Comparison of ENCODE assay signal across 15 cellular contexts in the genomic region with DNA sequence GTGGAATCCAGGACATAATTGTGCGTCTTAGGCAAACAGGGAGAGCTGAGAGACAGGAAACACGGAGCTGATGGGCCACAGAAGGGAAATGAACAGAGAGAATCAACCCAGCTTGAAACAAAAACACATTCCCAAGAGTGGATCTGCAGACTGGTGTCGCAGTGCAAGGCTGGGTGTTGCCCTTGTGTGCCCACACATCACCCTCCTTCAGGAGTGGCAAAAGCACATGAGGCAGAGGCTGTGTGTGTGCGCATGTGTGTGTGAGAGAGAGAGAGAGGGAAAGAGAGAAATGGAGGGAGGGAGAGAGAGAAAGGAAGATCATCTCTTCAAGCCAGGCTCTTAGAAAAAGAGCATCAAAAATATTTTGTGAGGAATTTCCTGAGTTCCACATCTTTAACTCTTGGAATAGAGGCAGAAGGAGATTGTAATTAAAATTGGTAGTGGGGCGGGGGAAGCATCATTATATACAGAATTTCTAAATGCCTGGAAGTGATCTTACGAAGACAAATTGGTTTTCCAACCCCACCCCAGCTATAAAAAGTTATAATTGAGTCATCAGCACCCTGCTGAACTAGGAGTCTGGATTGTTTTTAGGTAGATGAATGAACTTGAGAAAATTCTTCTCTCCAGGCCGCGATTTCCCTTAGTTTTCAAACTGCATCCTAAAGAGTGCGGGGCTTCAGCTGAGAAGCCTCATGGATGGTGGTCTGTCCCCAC.
DNase-seq lines count a peak whose midpoint lies in the region; TF ChIP-seq lines count a peak whose summit lies in the region.
"Had no signal": no experiment of that assay in that cellular context is flagged by ENCODE, and none has a peak within 500 bp of the region (broad histone marks: within the 10 kb centered on the region; RNA-seq: fewer than 3 reads in every experiment).

No MANE protein-coding gene starts in this region.

- peak overlapping the region in 1 of 3 experiments; percentile 16; a peak in 1 of 7 replicates for H3K27ac Mint-ChIP-seq in H9
- no peak overlapping the region for H3K27ac Mint-ChIP-seq in activated T-helper 2 cell treated with anti-CD3 and anti-CD28 coated beads, Interferon-gamma antibody, Interleukin-2, Interleukin-4, amounts not matched to agents 10 μg/mL and 5 μg/mL and 100 μg/mL, durations not matched to agents 14 hours and 24 hours and 36 hours
- H3K27ac Mint-ChIP-seq: CD4-positive, alpha-beta memory T cell had no signal

- TF ChIP-seq EP300 in Ishikawa (IDR thresholded peaks at IDR 0.05; ENCODE audit: borderline replicate concordance) = peak; percentile 90

- TF ChIP-seq CTCF in H9 (conservative IDR thresholded peaks at IDR 0.05) = no peak

- H4K5ac ChIP-seq in H9 (ENCODE audit: insufficient read length, low read depth, low read length) = no peak overlapping the region

- H3K4ac ChIP-seq in H9 (ENCODE audit: low read depth, low read length) = no peak overlapping the region

- no peaks in the 10 kb centered on the region for H3K27me3 ChIP-seq in H9 (ENCODE audit: insufficient read depth, low read length)

- no peak overlapping the region for H3K23ac ChIP-seq in H9 (ENCODE audit: insufficient read length, low read depth, low read length)

- no peak for TF ChIP-seq RAD21 in Ishikawa (IDR thresholded peaks at IDR 0.05; ENCODE audit: low read depth)

- WGBS in H9 (ENCODE audit: extremely low coverage, insufficient read length, low lambda C conversion rate) = no CpG with 5 or more reads among the region's 9 CpGs

- peak overlapping the region; percentile 33; the same call in 1 of the 2 replicates for H3K14ac ChIP-seq in H9 (ENCODE audit: insufficient read depth, low read length)

- H3K79me1 ChIP-seq in H9 (ENCODE audit: insufficient read depth, low read depth, low read length, poor library complexity, severe bottlenecking) = no peaks in the 10 kb centered on the region

- no peak overlapping the region for H3T11ph ChIP-seq in H9 (ENCODE audit: low read length)

- no peak overlapping the region for H3K27ac ChIP-seq in H9 (ENCODE audit: insufficient read length, low read depth, low read length)
- H3K27ac ChIP-seq: GM23248 had no signal

- H3K4me1 Mint-ChIP-seq in H9 = peaks cover 9 to 15% of the 10 kb centered on the region in 2 experiments
- H3K4me1 Mint-ChIP-seq in activated T-helper 2 cell treated with anti-CD3 and anti-CD28 coated beads, Interferon-gamma antibody, Interleukin-2, Interleukin-4, amounts not matched to agents 10 μg/mL and 5 μg/mL and 100 μg/mL, durations not matched to agents 14 hours and 24 hours and 36 hours (ENCODE audit: low read depth) = no peaks in the 10 kb centered on the region

- H3K9me3 ChIP-seq in H9 (ENCODE audit: control insufficient read depth, low read depth, low read length) = no peaks in the 10 kb centered on the region

- no peak overlapping the region for H3K56ac ChIP-seq in H9 (ENCODE audit: insufficient read length, low read depth, low read length)

- H2AK5ac ChIP-seq in H9 (ENCODE audit: insufficient read length, low read length) = no peak overlapping the region

- no peak overlapping the region for H3K18ac ChIP-seq in H9 (ENCODE audit: insufficient read length, low read depth, low read length)

- H3K4me3 Mint-ChIP-seq in H9 = no peak overlapping the region
- no peak overlapping the region for H3K4me3 Mint-ChIP-seq in activated T-helper 2 cell treated with anti-CD3 and anti-CD28 coated beads, Interferon-gamma antibody, Interleukin-2, Interleukin-4, amounts not matched to agents 10 μg/mL and 5 μg/mL and 100 μg/mL, durations not matched to agents 14 hours and 24 hours and 36 hours (ENCODE audit: low read depth)
- H3K4me3 Mint-ChIP-seq: CD4-positive, alpha-beta memory T cell had no signal

- no peak overlapping the region for H2BK5ac ChIP-seq in H9 (ENCODE audit: insufficient read length, low read length)

- no peak overlapping the region for H4K91ac ChIP-seq in H9 (ENCODE audit: insufficient read length, low read depth, low read length)

- DNase-seq in H9 = no peak
- peak; percentile 30 to 87 (median 67) for DNase-seq in head of caudate nucleus
- no peak for DNase-seq in NCI-H2029 (lab: John Stamatoyannopoulos, UW)
- no peak for DNase-seq in activated CD4-positive, alpha-beta T cell treated with anti-CD3 and anti-CD28 coated beads, Interleukin-2, amount 50 U/mL, for 4 hours
- DNase-seq in activated T-helper 2 cell treated with anti-CD3 and anti-CD28 coated beads, Interferon-gamma antibody, Interleukin-2, Interleukin-4, amounts not matched to agents 10 μg/mL and 5 μg/mL and 100 μg/mL, durations not matched to agents 14 hours and 24 hours and 36 hours (ENCODE audit: low spot score) = no peak
- DNase-seq: C1 segment of cervical spinal cord; Calu3; CD4-positive, alpha-beta memory T cell; COR-L47; DMS79; EL; GDM1; GM23248; H7 had no signal

- no peaks in the 10 kb centered on the region for H3K23me2 ChIP-seq in H9 (ENCODE audit: insufficient read length, low read depth, low read length, poor library complexity, severe bottlenecking)

- no peak overlapping the region for H3K4me2 ChIP-seq in H9 (ENCODE audit: insufficient read depth, insufficient read length, low read length)

- no peak overlapping the region for H2BK20ac ChIP-seq in H9 (ENCODE audit: low read depth, low read length, poor library complexity, severe bottlenecking)

- no peak overlapping the region for H2BK12ac ChIP-seq in H9 (ENCODE audit: insufficient read length, low read depth, low read length)

- no peaks in the 10 kb centered on the region for H3K79me2 ChIP-seq in H9 (ENCODE audit: insufficient read depth, low read length)

- intact Hi-C loops in head of caudate nucleus (cut with DNase I) = loop anchor here (5.0 kb wide), 1 partner anchor 466 kb away; no protein-coding TSS in a partner anchor
- intact Hi-C loops in activated T-helper 2 cell treated with anti-CD3 and anti-CD28 coated beads, Interferon-gamma antibody, Interleukin-2, Interleukin-4, amounts not matched to agents 10 μg/mL and 5 μg/mL and 100 μg/mL, durations not matched to agents 14 hours and 24 hours and 36 hours (cut with micrococcal nuclease) = loop anchor here (2.0 to 5.0 kb wide), 2 partner anchors 236 to 463 kb away; no protein-coding TSS in a partner anchor

- H3K9me3 Mint-ChIP-seq in H9 = no peaks in the 10 kb centered on the region; a peak in 2 of 5 replicates
- no peaks in the 10 kb centered on the region for H3K9me3 Mint-ChIP-seq in activated T-helper 2 cell treated with anti-CD3 and anti-CD28 coated beads, Interferon-gamma antibody, Interleukin-2, Interleukin-4, amounts not matched to agents 10 μg/mL and 5 μg/mL and 100 μg/mL, durations not matched to agents 14 hours and 24 hours and 36 hours
- H3K9me3 Mint-ChIP-seq: CD4-positive, alpha-beta memory T cell had no signal

- no peak overlapping the region for H2BK15ac ChIP-seq in H9 (ENCODE audit: low read depth, low read length)

- 0 out of 2 replicates have a peak, but pooled peaks cover 2% of the 10 kb centered on the region for H3K4me1 ChIP-seq in H9 (ENCODE audit: insufficient read depth, low read length)

- H2BK120ac ChIP-seq in H9 (ENCODE audit: low read depth, low read length, poor library complexity, severe bottlenecking) = no peak overlapping the region

- H3K27me3 Mint-ChIP-seq in H9 (ENCODE audit: low read depth) = peaks cover 6% of the 10 kb centered on the region
- H3K27me3 Mint-ChIP-seq in activated T-helper 2 cell treated with anti-CD3 and anti-CD28 coated beads, Interferon-gamma antibody, Interleukin-2, Interleukin-4, amounts not matched to agents 10 μg/mL and 5 μg/mL and 100 μg/mL, durations not matched to agents 14 hours and 24 hours and 36 hours (ENCODE audit: low read depth) = no peaks in the 10 kb centered on the region

- no peak overlapping the region for H2AFZ ChIP-seq in H9 (ENCODE audit: low read length)
- H2AFZ ChIP-seq: GM23248 had no signal

- H4K20me1 ChIP-seq in H9 (ENCODE audit: control insufficient read depth, insufficient read depth, insufficient read length) = no peaks in the 10 kb centered on the region

- no peak overlapping the region for H3K9ac ChIP-seq in H9 (ENCODE audit: extremely low read depth, insufficient read length, low read length)
- H3K9ac ChIP-seq: GM23248 had no signal

- H4K8ac ChIP-seq in H9 (replicated peaks; ENCODE audit: insufficient read length, low read depth, low read length) = no peak overlapping the region

- H3K36me3 Mint-ChIP-seq in H9 (ENCODE audit: insufficient read depth in 1 of 3, low read depth in 3 of 3) = no peaks in the 10 kb centered on the region
- no peaks in the 10 kb centered on the region for H3K36me3 Mint-ChIP-seq in activated T-helper 2 cell treated with anti-CD3 and anti-CD28 coated beads, Interferon-gamma antibody, Interleukin-2, Interleukin-4, amounts not matched to agents 10 μg/mL and 5 μg/mL and 100 μg/mL, durations not matched to agents 14 hours and 24 hours and 36 hours (ENCODE audit: low read depth)
- H3K36me3 Mint-ChIP-seq: CD4-positive, alpha-beta memory T cell had no signal

TF ChIP-seq in Ishikawa, 13 proteins besides CTCF, POLR2A, EP300 and RAD21:
- TF ChIP-seq NFIC (IDR thresholded peaks at IDR 0.05) (peak; percentile 51), FOXM1 (IDR thresholded peaks at IDR 0.05; ENCODE audit: borderline replicate concordance, low read depth) (peak; percentile 89), TEAD4 (IDR thresholded peaks at IDR 0.05) (peak; percentile 63; the same call in 1 of the 2 replicates), CREB1 (IDR thresholded peaks at IDR 0.05; ENCODE audit: low read depth) (no peak), MAX (IDR thresholded peaks at IDR 0.05) (no peak; the same call in 1 of the 2 replicates), EGR1 (IDR thresholded peaks at IDR 0.05) (no peak), TCF12 (IDR thresholded peaks at IDR 0.05; ENCODE audit: low read depth) (peak; percentile 84)
TF ChIP-seq in Ishikawa: peak in this region for 4.

Comparison
In these comparisons a context has a peak if more than half of its experiments do, and no peak if none do; other contexts are left out.
1. DNase-seq: peak in head of caudate nucleus (42 of 42); none in H9 (single experiment), NCI-H2029 (single experiment), activated CD4-positive, alpha-beta T cell treated with anti-CD3 and anti-CD28 coated beads, Interleukin-2, amount 50 U/mL, for 4 hours (0 of 2) and activated T-helper 2 cell treated with anti-CD3 and anti-CD28 coated beads, Interferon-gamma antibody, Interleukin-2, Interleukin-4, amounts not matched to agents 10 μg/mL and 5 μg/mL and 100 μg/mL, durations not matched to agents 14 hours and 24 hours and 36 hours (single experiment).